In genomic region chr10:76139431-76139830, GRCh38 we compare ENCODE assay signal across 1 cellular context.
TF ChIP-seq lines count a peak whose summit lies in the region.

No MANE protein-coding gene starts in this region.

TF ChIP-seq in neural cell, 6 proteins besides CTCF, POLR2A, EP300 and RAD21 (continued from another document):
- TF ChIP-seq REST (IDR thresholded peaks at IDR 0.05; ENCODE audit: borderline replicate concordance) (no peak), EZH2 (IDR thresholded peaks at IDR 0.05; ENCODE audit: borderline replicate concordance, insufficient read depth, low read length, poor library complexity, severe bottlenecking) (no peak), MXI1 (conservative IDR thresholded peaks at IDR 0.05; ENCODE audit: poor library complexity, severe bottlenecking) (no peak), TAF1 (IDR thresholded peaks at IDR 0.05; ENCODE audit: low read depth) (no peak)
